Comparison of ENCODE assay signal across 27 cellular contexts in genomic region chr7:34220501-34220900, GRCh38.
"Had no signal": no experiment of that assay in that cellular context is flagged by ENCODE, and none has a peak within 500 bp of the region (broad histone marks: within the 10 kb centered on the region; RNA-seq: fewer than 3 reads in every experiment).

No MANE protein-coding gene starts in this region.

- DNase-seq: activated CD4-positive, alpha-beta memory T cell treated with anti-CD3 and anti-CD28 coated beads for 36 hours; activated CD4-positive, alpha-beta T cell treated with anti-CD3 and anti-CD28 coated beads for 36 hours; activated CD4-positive, CD25-positive, alpha-beta regulatory T cell; activated CD4-positive, CD25-positive, alpha-beta regulatory T cell treated with anti-CD3 and anti-CD28 coated beads, Interleukin-2, amount 50 U/mL, for 72 hours; activated CD8-positive, alpha-beta memory T cell treated with anti-CD3 and anti-CD28 coated beads, Interleukin-2, amount 10 ng/mL, durations not matched to agents 7 days and 5 days; activated CD8-positive, alpha-beta memory T cell treated with anti-CD3 and anti-CD28 coated beads, Interleukin-2, amount 50 U/mL, for 4 hours; activated CD8-positive, alpha-beta T cell treated with anti-CD3 and anti-CD28 coated beads, Interleukin-2, amount 10 ng/mL, durations not matched to agents 7 days and 5 days; activated effector memory CD4-positive, alpha-beta T cell treated with anti-CD3 and anti-CD28 coated beads, Interleukin-2, amount 50 U/mL, for 16 hours; activated naive CD4-positive, alpha-beta T cell treated with anti-CD3 and anti-CD28 coated beads for 36 hours; activated naive CD8-positive, alpha-beta T cell treated with anti-CD3 and anti-CD28 coated beads, Interleukin-2, amount 10 ng/mL, durations not matched to agents 7 days and 5 days; activated T-cell treated with anti-CD3 and anti-CD28 coated beads, Interleukin-2, amount 50 U/mL, for 1 hour; activated T-cell treated with anti-CD3 and anti-CD28 coated beads, Interleukin-2, amount 50 U/mL, for 48 hours; amniotic stem cell; anterior cingulate cortex; brain microvascular endothelial cell; cortex of kidney; dermis blood vessel endothelial cell; effector CD4-positive, alpha-beta T cell; effector memory CD8-positive, alpha-beta T cell; esophagus squamous epithelium; foreskin fibroblast; glutamatergic neuron; heart left ventricle; T-helper 1 cell; T-helper 17 cell; T1000 had no signal

- H3K27me3 ChIP-seq: brain microvascular endothelial cell, esophagus squamous epithelium, heart left ventricle had no signal

- H3K9me3 ChIP-seq: esophagus squamous epithelium, heart left ventricle had no signal

- H3K4me3 ChIP-seq: esophagus squamous epithelium, heart left ventricle had no signal

- H3K36me3 ChIP-seq: brain microvascular endothelial cell, esophagus squamous epithelium, heart left ventricle had no signal

- H3K4me1 ChIP-seq: esophagus squamous epithelium, heart left ventricle had no signal

- H3K27ac ChIP-seq: brain microvascular endothelial cell, epithelial cell of prostate, esophagus squamous epithelium, heart left ventricle had no signal

- ATAC-seq: activated CD4-positive, alpha-beta T cell treated with anti-CD3 and anti-CD28 coated beads for 36 hours; activated CD8-positive, alpha-beta memory T cell treated with anti-CD3 and anti-CD28 coated beads, Interleukin-2, amount 10 ng/mL, durations not matched to agents 7 days and 5 days; activated CD8-positive, alpha-beta T cell treated with anti-CD3 and anti-CD28 coated beads, Interleukin-2, amount 10 ng/mL, durations not matched to agents 7 days and 5 days; effector memory CD8-positive, alpha-beta T cell; heart left ventricle; T-helper 17 cell had no signal
